In the genomic region with DNA sequence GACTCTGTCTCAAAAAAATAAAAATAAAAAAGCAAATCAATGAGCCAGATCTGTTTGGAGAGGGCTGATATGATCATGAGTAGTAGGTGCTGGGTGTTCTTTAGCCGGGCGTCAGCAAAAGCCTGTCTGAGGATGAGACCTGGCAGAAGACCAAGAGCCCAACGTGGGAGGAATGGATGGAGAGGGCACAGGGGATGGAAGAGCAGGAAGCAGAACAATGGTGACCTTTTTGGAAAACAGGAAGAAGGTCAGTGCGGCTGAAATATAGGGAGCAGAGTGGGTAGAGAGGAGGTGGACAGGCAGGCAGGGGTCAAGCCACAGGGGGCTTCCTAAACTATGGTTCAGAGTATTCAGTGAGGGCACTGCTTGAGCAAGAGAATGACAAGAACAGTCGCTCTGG, we compare ENCODE assay signal across 16 cellular contexts. TPM values are rescaled to one million over a fixed set of nuclear protein-coding genes. Genes with fewer than 3 reads are reported as not detected.
DNase-seq lines count a peak whose midpoint lies in the region; ATAC-seq and TF ChIP-seq lines count a peak whose summit lies in the region.
"Had no signal": no experiment of that assay in that cellular context is flagged by ENCODE, and none has a peak within 500 bp of the region (broad histone marks: within the 10 kb centered on the region; RNA-seq: fewer than 3 reads in every experiment).

No MANE protein-coding gene starts in this region.

- no peaks in the 10 kb centered on the region for H3K36me3 Mint-ChIP-seq in CD8-positive, alpha-beta T cell
- H3K36me3 Mint-ChIP-seq in activated naive CD8-positive, alpha-beta T cell treated with anti-CD3 and anti-CD28 coated beads, Interleukin-2, amount 10 ng/mL, durations not matched to agents 7 days and 5 days: no peaks in the 10 kb centered on the region

- no peak for DNase-seq in CD8-positive, alpha-beta T cell
- no peak for DNase-seq in activated naive CD8-positive, alpha-beta T cell treated with anti-CD3 and anti-CD28 coated beads, Interleukin-2, amount 10 ng/mL, durations not matched to agents 7 days and 5 days
- DNase-seq in neuronal stem cell (ENCODE audit: low spot score) (no peak), AG20443 (ENCODE audit: low spot score) (no peak)
- DNase-seq: activated gamma-delta T cell, hippocampal formation, NCI-H2081 treated with DMSO at 0.1 percent for 48 hours, NCI-H524 treated with DMSO at 0.1 percent for 48 hours, PC-3 had no signal

- H3K27ac ChIP-seq in C4-2B (peak overlapping the region; percentile 28), neuronal stem cell (replicated peaks; ENCODE audit: low read length) (no peak overlapping the region)
- H3K27ac ChIP-seq in CD8-positive, alpha-beta T cell (ENCODE audit: low read depth, low read length): no peak overlapping the region
- H3K27ac ChIP-seq: tibial nerve had no signal

- H3K18ac ChIP-seq in neuronal stem cell (ENCODE audit: low read length): no peak overlapping the region

- WGBS in neuronal stem cell (ENCODE audit: extremely low coverage in 2 of 2, insufficient read length in 2 of 2, insufficient replicate concordance in 1 of 2), 2 donors: no CpG with 5 or more reads among the region's 5 CpGs

- no peak overlapping the region for H4K91ac ChIP-seq in neuronal stem cell (ENCODE audit: low read depth, low read length, poor library complexity)

- peaks cover 18% of the 10 kb centered on the region for H3K4me1 Mint-ChIP-seq in CD8-positive, alpha-beta T cell (ENCODE audit: low read depth)
- peaks cover 20% of the 10 kb centered on the region for H3K4me1 Mint-ChIP-seq in activated naive CD8-positive, alpha-beta T cell treated with anti-CD3 and anti-CD28 coated beads, Interleukin-2, amount 10 ng/mL, durations not matched to agents 7 days and 5 days

- no peak overlapping the region for H3K14ac ChIP-seq in neuronal stem cell (ENCODE audit: low read length)

- peak overlapping the region; percentile 70 for H3K4me3 Mint-ChIP-seq in CD8-positive, alpha-beta T cell
- peak overlapping the region; percentile 67 for H3K4me3 Mint-ChIP-seq in activated naive CD8-positive, alpha-beta T cell treated with anti-CD3 and anti-CD28 coated beads, Interleukin-2, amount 10 ng/mL, durations not matched to agents 7 days and 5 days

- peak overlapping the region; percentile 66 for H2AFZ ChIP-seq in neuronal stem cell (ENCODE audit: low read length)

- H4K8ac ChIP-seq in neuronal stem cell (ENCODE audit: low read depth, low read length): no peak overlapping the region

- no peaks in the 10 kb centered on the region for H3K79me1 ChIP-seq in neuronal stem cell (ENCODE audit: low read depth, low read length)

- no peak overlapping the region for H3K9ac ChIP-seq in neuronal stem cell (ENCODE audit: low read depth, low read length, poor library complexity)

- H3K27ac Mint-ChIP-seq in CD8-positive, alpha-beta T cell: peak overlapping the region; percentile 75
- H3K27ac Mint-ChIP-seq in activated naive CD8-positive, alpha-beta T cell treated with anti-CD3 and anti-CD28 coated beads, Interleukin-2, amount 10 ng/mL, durations not matched to agents 7 days and 5 days: peak overlapping the region; percentile 82

- no peak overlapping the region for H2BK15ac ChIP-seq in neuronal stem cell (ENCODE audit: low read length)

- POLR2A ChIA-PET in CD8-positive, alpha-beta T cell (lab: Charles Lee): no interaction called here
- POLR2A ChIA-PET in activated naive CD8-positive, alpha-beta T cell treated with anti-CD3 and anti-CD28 coated beads, Interleukin-2, amount 10 ng/mL, durations not matched to agents 7 days and 5 days (lab: Charles Lee): no interaction called here

- H3K4ac ChIP-seq in neuronal stem cell (ENCODE audit: low read length): no peak overlapping the region

- intact Hi-C loops in CD8-positive, alpha-beta T cell (cut with DNase I, micrococcal nuclease): no loop called here

- peaks cover 18% of the 10 kb centered on the region for H3K27me3 Mint-ChIP-seq in CD8-positive, alpha-beta T cell (ENCODE audit: low read depth)
- peaks cover 16% of the 10 kb centered on the region for H3K27me3 Mint-ChIP-seq in activated naive CD8-positive, alpha-beta T cell treated with anti-CD3 and anti-CD28 coated beads, Interleukin-2, amount 10 ng/mL, durations not matched to agents 7 days and 5 days

- no peak for TF ChIP-seq CTCF in C4-2B (conservative IDR thresholded peaks at IDR 0.05)
- TF ChIP-seq CTCF in CD8-positive, alpha-beta T cell (IDR thresholded peaks at IDR 0.05): no peak

- H3K27me3 ChIP-seq in CD8-positive, alpha-beta T cell (ENCODE audit: insufficient read depth, low read length): no peaks in the 10 kb centered on the region
- peaks cover 0 to 22% (median 0%) of the 10 kb centered on the region in 3 experiments for H3K27me3 ChIP-seq in neuronal stem cell (ENCODE audit: control insufficient read depth in 3 of 3, insufficient read depth in 3 of 3, low read depth in 1 of 3, low read length in 3 of 3)

- H3K36me3 ChIP-seq in CD8-positive, alpha-beta T cell (ENCODE audit: insufficient read depth, low read length): no peaks in the 10 kb centered on the region
- H3K36me3 ChIP-seq in neuronal stem cell (replicated peaks in 1 of 2; ENCODE audit: control insufficient read depth in 2 of 2, insufficient read depth in 2 of 2, low read length in 2 of 2): no peaks in the 10 kb centered on the region
- H3K36me3 ChIP-seq: tibial nerve had no signal

- CTCF ChIA-PET in CD8-positive, alpha-beta T cell (lab: Charles Lee): no interaction called here

- no peak for ATAC-seq in CD8-positive, alpha-beta T cell
- no peak for ATAC-seq in activated naive CD8-positive, alpha-beta T cell treated with anti-CD3 and anti-CD28 coated beads, Interleukin-2, amount 10 ng/mL, durations not matched to agents 7 days and 5 days (ENCODE audit: low read depth)
- no peak for ATAC-seq in esophagus mucosa
- ATAC-seq in HG02981 (IDR thresholded peaks at IDR 0.05; ENCODE audit: unreplicated experiment): no peak
- ATAC-seq: K562, PC-3 had no signal

- no peak overlapping the region for H3K23ac ChIP-seq in neuronal stem cell (ENCODE audit: low read depth, low read length, poor library complexity)

- no peaks in the 10 kb centered on the region for H3K9me3 Mint-ChIP-seq in CD8-positive, alpha-beta T cell
- H3K9me3 Mint-ChIP-seq in activated naive CD8-positive, alpha-beta T cell treated with anti-CD3 and anti-CD28 coated beads, Interleukin-2, amount 10 ng/mL, durations not matched to agents 7 days and 5 days: no peaks in the 10 kb centered on the region

- no peak overlapping the region for H3K4me3 ChIP-seq in CD8-positive, alpha-beta T cell (ENCODE audit: low read depth, low read length)
- H3K4me3 ChIP-seq in neuronal stem cell (ENCODE audit: low read length in 2 of 2): no peak overlapping the region
- H3K4me3 ChIP-seq: K562, tibial nerve had no signal

- H3K4me2 ChIP-seq in neuronal stem cell (ENCODE audit: insufficient read depth, low read length, poor library complexity, severe bottlenecking): no peak overlapping the region

- H3K9me3 ChIP-seq in CD8-positive, alpha-beta T cell (ENCODE audit: low read length): no peaks in the 10 kb centered on the region
- peaks cover 0 to 2% of the 10 kb centered on the region in 2 donors for H3K9me3 ChIP-seq in neuronal stem cell (replicated peaks in 1 of 2; ENCODE audit: control insufficient read depth in 2 of 2, insufficient read depth in 1 of 2, low read depth in 1 of 2, low read length in 2 of 2)
- H3K9me3 ChIP-seq: tibial nerve had no signal

- no peak overlapping the region for H2BK5ac ChIP-seq in neuronal stem cell (ENCODE audit: low read length)

- no peak overlapping the region for H2BK12ac ChIP-seq in neuronal stem cell (ENCODE audit: low read length)

- peaks cover 4% of the 10 kb centered on the region for H3K4me1 ChIP-seq in CD8-positive, alpha-beta T cell (ENCODE audit: insufficient read depth, low read length)
- peaks cover 4 to 10% of the 10 kb centered on the region in 2 donors for H3K4me1 ChIP-seq in neuronal stem cell (ENCODE audit: control insufficient read depth in 2 of 2, insufficient read depth in 1 of 2, low read depth in 1 of 2, low read length in 2 of 2)

- H2AK5ac ChIP-seq in neuronal stem cell (ENCODE audit: low read depth, low read length): no peak overlapping the region

- no peak overlapping the region for H2BK120ac ChIP-seq in neuronal stem cell (ENCODE audit: low read depth, low read length)

RNA-seq across cellular contexts. Expression of a gene that starts 30.9 kb away (rescaled TPM):
- not detected for total RNA-seq in CD8-positive, alpha-beta T cell
- total RNA-seq in activated naive CD8-positive, alpha-beta T cell treated with anti-CD3 and anti-CD28 coated beads, Interleukin-2, amount 10 ng/mL, durations not matched to agents 7 days and 5 days: not detected
- polyA plus RNA-seq in neuronal stem cell (2013, experiment 1 of 2): 0.14 TPM
- polyA plus RNA-seq in neuronal stem cell (2013, experiment 2 of 2): 0.15 TPM
- total RNA-seq in esophagus mucosa: not detected
- total RNA-seq: K562, kidney epithelial cell, osteocyte, PC-3, tibial nerve had no signal
- polyA plus RNA-seq: K562 had no signal
